In the genomic region with DNA sequence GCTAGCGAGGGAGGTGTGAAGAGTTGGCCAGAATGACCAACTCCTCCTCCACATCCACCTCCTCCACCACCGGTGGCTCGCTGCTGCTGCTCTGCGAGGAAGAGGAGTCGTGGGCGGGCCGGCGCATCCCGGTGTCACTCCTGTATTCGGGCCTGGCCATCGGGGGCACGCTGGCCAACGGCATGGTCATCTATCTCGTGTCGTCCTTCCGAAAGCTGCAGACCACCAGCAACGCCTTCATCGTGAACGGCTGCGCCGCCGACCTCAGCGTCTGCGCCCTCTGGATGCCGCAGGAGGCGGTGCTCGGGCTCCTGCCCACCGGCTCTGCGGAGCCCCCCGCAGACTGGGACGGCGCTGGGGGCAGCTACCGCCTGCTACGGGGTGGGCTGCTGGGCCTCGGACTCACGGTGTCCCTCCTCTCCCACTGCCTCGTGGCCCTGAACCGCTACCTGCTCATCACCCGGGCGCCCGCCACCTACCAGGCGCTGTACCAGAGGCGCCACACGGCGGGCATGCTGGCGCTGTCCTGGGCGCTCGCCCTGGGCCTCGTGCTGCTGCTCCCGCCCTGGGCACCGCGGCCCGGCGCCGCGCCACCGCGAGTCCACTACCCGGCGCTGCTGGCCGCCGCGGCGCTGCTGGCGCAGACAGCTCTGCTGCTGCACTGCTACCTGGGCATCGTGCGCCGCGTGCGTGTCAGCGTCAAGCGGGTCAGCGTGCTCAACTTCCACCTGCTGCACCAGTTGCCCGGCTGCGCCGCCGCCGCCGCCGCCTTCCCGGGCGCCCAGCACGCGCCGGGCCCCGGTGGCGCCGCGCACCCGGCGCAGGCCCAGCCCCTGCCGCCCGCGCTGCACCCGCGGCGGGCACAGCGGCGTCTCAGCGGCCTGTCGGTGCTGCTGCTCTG, we compare ENCODE assay signal across 8 cellular contexts. TPM values are rescaled to one million over a fixed set of nuclear protein-coding genes. Genes with fewer than 3 reads are reported as not detected.
DNase-seq lines count a peak whose midpoint lies in the region; TF ChIP-seq lines count a peak whose summit lies in the region.

No MANE protein-coding gene starts in this region.

- H3K4me1 Mint-ChIP-seq in T-helper 2 cell treated with Interferon-gamma antibody and Interleukin-4, amounts not matched to agents 5 μg/mL and 100 μg/mL, for 36 hours (ENCODE audit: low read depth), result no peaks in the 10 kb centered on the region

- no peak for TF ChIP-seq POLR2A in stomach (IDR thresholded peaks at IDR 0.05)

- H3K4me3 ChIP-seq in stomach, result peak overlapping the region; percentile 41 to 68 (median 56)

- no peaks in the 10 kb centered on the region for H3K36me3 Mint-ChIP-seq in T-helper 2 cell treated with Interferon-gamma antibody and Interleukin-4, amounts not matched to agents 5 μg/mL and 100 μg/mL, for 36 hours (ENCODE audit: low read depth)

- DNase-seq in AG08395 (ENCODE audit: low spot score) (peak; percentile 12), GM20000 (ENCODE audit: low spot score) (peak; percentile 60), dermis blood vessel endothelial cell (peak; percentile 38), lung microvascular endothelial cell (ENCODE audit: low read depth in 2 of 2) (peak; percentile 32 to 44), stomach (peak; percentile 37), OCI-M1 (lab: John Stamatoyannopoulos, UW) (no peak), GM19238 (ENCODE audit: insufficient read length, low spot score) (no peak)
- DNase-seq in T-helper 2 cell treated with Interferon-gamma antibody and Interleukin-4, amounts not matched to agents 5 μg/mL and 100 μg/mL, for 36 hours (ENCODE audit: low spot score), result no peak

- H3K27me3 Mint-ChIP-seq in T-helper 2 cell treated with Interferon-gamma antibody and Interleukin-4, amounts not matched to agents 5 μg/mL and 100 μg/mL, for 36 hours (ENCODE audit: low read depth), result peaks cover 77% of the 10 kb centered on the region

- no peaks in the 10 kb centered on the region for H3K9me3 Mint-ChIP-seq in T-helper 2 cell treated with Interferon-gamma antibody and Interleukin-4, amounts not matched to agents 5 μg/mL and 100 μg/mL, for 36 hours

- TF ChIP-seq EP300 in stomach (IDR thresholded peaks at IDR 0.05), result no peak

- H3K27me3 ChIP-seq in stomach, result peaks cover 4 to 46% (median 28%) of the 10 kb centered on the region in 3 donors

- TF ChIP-seq CTCF in GM20000 (IDR thresholded peaks at IDR 0.05; ENCODE audit: extremely low read depth, missing control alignments) (no peak), stomach (IDR thresholded peaks at IDR 0.05) (peak in 1 of 7 experiments; percentile 8)

- intact Hi-C loops in stomach (cut with DNase I; ENCODE audit: low total_unique reads), result no loop called here

- peak overlapping the region; percentile 48 for H3K4me3 Mint-ChIP-seq in T-helper 2 cell treated with Interferon-gamma antibody and Interleukin-4, amounts not matched to agents 5 μg/mL and 100 μg/mL, for 36 hours

- no peaks in the 10 kb centered on the region for H3K36me3 ChIP-seq in stomach

- H3K27ac Mint-ChIP-seq in T-helper 2 cell treated with Interferon-gamma antibody and Interleukin-4, amounts not matched to agents 5 μg/mL and 100 μg/mL, for 36 hours, result no peak overlapping the region

- H3K9me3 ChIP-seq in stomach, result no peaks in the 10 kb centered on the region

- H3K27ac ChIP-seq in stomach, result no peak overlapping the region

- WGBS in stomach, 5 donors, result 0 to 3% (median 1%) methylated on average over 3 to 101 of the region's 101 CpGs

- H3K4me1 ChIP-seq in stomach, result peaks cover 14 to 19% (median 18%) of the 10 kb centered on the region in 4 donors

RNA-seq across cellular contexts. Expression of a gene that starts 1.2 kb away (rescaled TPM):
- total RNA-seq in dermis blood vessel endothelial cell (not detected in 2 replicates), lung microvascular endothelial cell (not detected in 2 replicates), stomach (1 to 10 TPM in 1 of 5 donors, not detected in 4; 1.1 TPM)
- under 1 TPM in 1 of 3 donors, not detected in 2; 0.23 TPM for polyA plus RNA-seq in stomach

Comparison
In these comparisons a context has a peak if more than half of its experiments do, and no peak if none do; other contexts are left out.
1. DNase-seq: peak in AG08395 (single experiment), GM20000 (single experiment), dermis blood vessel endothelial cell (single experiment), lung microvascular endothelial cell (2 of 2) and stomach (single experiment); none in T-helper 2 cell treated with Interferon-gamma antibody and Interleukin-4, amounts not matched to agents 5 μg/mL and 100 μg/mL, for 36 hours (single experiment), OCI-M1 (single experiment) and GM19238 (single experiment).